In genomic region chr7:48090095-48090805, GRCh38 we compare ENCODE assay signal across 8 cellular contexts. TPM values are rescaled to one million over a fixed set of nuclear protein-coding genes. Genes with fewer than 3 reads are reported as not detected.
DNase-seq lines count a peak whose midpoint lies in the region; ATAC-seq and TF ChIP-seq lines count a peak whose summit lies in the region.

No MANE protein-coding gene starts in this region.

- POLR2A ChIA-PET in T-cell (lab: Charles Lee) = interaction anchor here in 1 of 2 donors (0.6 kb wide), 2 partner anchors 19 to 138 kb away, joined by 5 to 6 read pairs; no protein-coding TSS in a partner anchor

- CTCF ChIA-PET in Calu3 (lab: Charles Lee) = interaction anchor here (0.6 to 1.4 kb wide), 2 partner anchors 54 to 108 kb away, joined by 3 read pairs; partner anchors contain the start of gene C7orf57
- CTCF ChIA-PET in T-cell (lab: Charles Lee) = interaction anchor here (0.6 to 1.0 kb wide), 2 partner anchors 20 to 144 kb away, joined by 3 to 4 read pairs; no protein-coding TSS in a partner anchor

- no peaks in the 10 kb centered on the region for H3K9me3 ChIP-seq in parathyroid adenoma (ENCODE audit: control insufficient read depth, low read length)

- H2AFZ ChIP-seq in parathyroid adenoma = peak overlapping the region; percentile 89

- peak overlapping the region; percentile 95 for H3K4me2 ChIP-seq in parathyroid adenoma (ENCODE audit: low read length)

- peaks cover 30% of the 10 kb centered on the region for H3K4me1 ChIP-seq in parathyroid adenoma

- H3K4me1 Mint-ChIP-seq in Calu3 (ENCODE audit: low read depth, unreplicated experiment) (peaks cover 80% of the 10 kb centered on the region), T-cell (peaks cover 72 to 90% (median 88%) of the 10 kb centered on the region in 3 donors), glutamatergic neuron (ENCODE audit: low read depth, unreplicated experiment) (peaks cover 2% of the 10 kb centered on the region)

- peak overlapping the region; percentile 87 for H3K4me3 ChIP-seq in parathyroid adenoma (ENCODE audit: low read depth, low read length)

- H3K36me3 Mint-ChIP-seq in Calu3 (ENCODE audit: insufficient read depth, unreplicated experiment) = peaks cover 75% of the 10 kb centered on the region
- H3K36me3 Mint-ChIP-seq in T-cell = peaks cover 46% of the 10 kb centered on the region
- no peaks in the 10 kb centered on the region for H3K36me3 Mint-ChIP-seq in glutamatergic neuron (ENCODE audit: unreplicated experiment)

- H3K4me3 Mint-ChIP-seq in Calu3 (ENCODE audit: low read depth, unreplicated experiment) (peak overlapping the region; percentile 82), T-cell (peak overlapping the region; percentile 83 to 89 (median 87)), glutamatergic neuron (ENCODE audit: unreplicated experiment) (peak overlapping the region; percentile 80)

- DNase-seq in Calu3 = peak; percentile 51
- no peak for DNase-seq in T-cell
- DNase-seq in glutamatergic neuron = peak; percentile 30
- DNase-seq in NCI-H1092 (lab: John Stamatoyannopoulos, UW) = no peak
- no peak for DNase-seq in activated effector memory CD4-positive, alpha-beta T cell treated with anti-CD3 and anti-CD28 coated beads, Interleukin-2, amount 50 U/mL, for 16 hours
- DNase-seq in NCI-H146 (lab: John Stamatoyannopoulos, UW) = no peak
- DNase-seq in effector CD8-positive, alpha-beta T cell (lab: John Stamatoyannopoulos, UW) = no peak

- peaks cover 12% of the 10 kb centered on the region for H3K79me2 ChIP-seq in parathyroid adenoma

- ATAC-seq in T-cell (replicated peaks in 1 of 4) = no peak

- H3K27me3 Mint-ChIP-seq in Calu3 (ENCODE audit: unreplicated experiment) = no peaks in the 10 kb centered on the region
- no peaks in the 10 kb centered on the region for H3K27me3 Mint-ChIP-seq in T-cell
- H3K27me3 Mint-ChIP-seq in glutamatergic neuron (ENCODE audit: unreplicated experiment) = peaks cover 3% of the 10 kb centered on the region

- TF ChIP-seq CTCF in Calu3 (IDR thresholded peaks at IDR 0.05; ENCODE audit: unreplicated experiment) (no peak), glutamatergic neuron (IDR thresholded peaks at IDR 0.05; ENCODE audit: partially characterized antibody, unreplicated experiment) (no peak), parathyroid adenoma (IDR thresholded peaks at IDR 0.05) (no peak)

- no peaks in the 10 kb centered on the region for H3K36me3 ChIP-seq in parathyroid adenoma (ENCODE audit: control insufficient read depth, insufficient read depth, low read length)

- H3K27ac ChIP-seq in parathyroid adenoma = peak overlapping the region; percentile 96

- H3K27ac Mint-ChIP-seq in Calu3 (ENCODE audit: unreplicated experiment) = peak overlapping the region; percentile 82
- H3K27ac Mint-ChIP-seq in T-cell = peak overlapping the region; percentile 88 to 98
- H3K27ac Mint-ChIP-seq in glutamatergic neuron (ENCODE audit: unreplicated experiment) = peak overlapping the region; percentile 41

- no peaks in the 10 kb centered on the region for H3K9me3 Mint-ChIP-seq in Calu3 (ENCODE audit: low read depth, unreplicated experiment)
- H3K9me3 Mint-ChIP-seq in T-cell = no peaks in the 10 kb centered on the region
- peaks cover 11% of the 10 kb centered on the region for H3K9me3 Mint-ChIP-seq in glutamatergic neuron (ENCODE audit: unreplicated experiment)

- intact Hi-C loops in Calu3 (cut with micrococcal nuclease; ENCODE audit: unreplicated experiment) = no loop called here

- BruUV-seq in Calu3 (replicated peaks; lab: Mats Ljungman, UMichigan) = no TSS peak

- peak overlapping the region; percentile 92 for H3K9ac ChIP-seq in parathyroid adenoma

- H3K27me3 ChIP-seq in parathyroid adenoma (ENCODE audit: control insufficient read depth, insufficient read depth, low read length) = no peaks in the 10 kb centered on the region

RNA-seq across cellular contexts. Expression of gene UPP1, which starts 1.2 kb away (rescaled TPM):
- 70.3 and 75.4 TPM in 2 replicates for total RNA-seq in Calu3 (2022)
- total RNA-seq in T-cell = 100 to 1,000 TPM in 3 of 5 donors, 10 to 100 TPM in 2; 77.7 to 227 (median 177) TPM
- 29.8 TPM for total RNA-seq in glutamatergic neuron (ENCODE audit: unreplicated experiment)

RNA-seq across cellular contexts. Expression of gene C7orf57, which starts 54.9 kb away (rescaled TPM):
- total RNA-seq in Calu3 (2022) = 0.24 and 0.33 TPM in 2 replicates
- 1 to 10 TPM in 1 of 5 donors, under 1 TPM in 4; 0.18 to 2.0 (median 0.44) TPM for total RNA-seq in T-cell
- not detected for total RNA-seq in glutamatergic neuron (ENCODE audit: unreplicated experiment)

Comparison
In these comparisons a context has a peak if more than half of its experiments do, and no peak if none do; other contexts are left out.
1. DNase-seq: peak in Calu3 (single experiment) and glutamatergic neuron (single experiment); none in T-cell (0 of 34), NCI-H1092 (single experiment), activated effector memory CD4-positive, alpha-beta T cell treated with anti-CD3 and anti-CD28 coated beads, Interleukin-2, amount 50 U/mL, for 16 hours (single experiment), NCI-H146 (single experiment) and effector CD8-positive, alpha-beta T cell (single experiment).
2. H3K27ac Mint-ChIP-seq: peak in every context shown above with its lines; median percentile 93 in T-cell; 82 in Calu3; 41 in glutamatergic neuron.
3. Peak in every context shown above with its lines, with median percentiles within 50 percentile points of each other: H3K4me3 Mint-ChIP-seq.